1 cellular context compared by ENCODE assay signal in the genomic region with DNA sequence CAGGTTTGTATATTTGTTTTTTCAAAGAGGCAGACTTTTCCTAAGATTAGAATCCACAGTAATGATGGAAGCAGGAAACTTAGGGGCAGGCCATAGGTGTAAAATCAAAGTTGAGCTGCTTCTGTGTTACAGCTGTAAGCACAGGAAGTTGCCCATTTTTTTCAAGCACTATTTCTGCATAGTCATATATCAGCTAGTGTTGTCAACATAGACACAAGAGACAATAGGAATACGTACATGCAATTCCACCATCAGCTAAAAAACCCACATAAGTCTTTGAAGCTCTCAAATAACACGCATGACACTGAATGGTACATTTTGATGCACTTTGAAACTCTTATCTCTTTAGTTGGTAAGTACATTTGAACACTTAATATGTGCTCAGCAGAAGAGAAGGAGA.
TF ChIP-seq lines count a peak whose summit lies in the region.

No MANE protein-coding gene starts in this region.

TF ChIP-seq in K562, 482 proteins besides CTCF, POLR2A, EP300 and RAD21:
- TF ChIP-seq C11orf30 (IDR thresholded peaks at IDR 0.05; ENCODE audit: low read depth) (peak; percentile 64), ZKSCAN8 (CRISPR knock-in tag; IDR thresholded peaks at IDR 0.05) (no peak), ZNF324 (CRISPR knock-in tag; IDR thresholded peaks at IDR 0.05) (no peak), FOXK2 (conservative IDR thresholded peaks at IDR 0.05 in 1 of 2, IDR thresholded peaks at IDR 0.05 in 1 of 2; ENCODE audit: low read depth in 2 of 2) (0 out of 4 replicates have a peak, but pooled peaks have one; percentile 38 to 61), CREBBP (IDR thresholded peaks at IDR 0.05; ENCODE audit: low read depth, low read length) (no peak), PCBP2 (IDR thresholded peaks at IDR 0.05; ENCODE audit: low read depth, low read length, poor library complexity, severe bottlenecking) (no peak), ETV1 (tag; conservative IDR thresholded peaks at IDR 0.05; ENCODE audit: low read depth) (peak; percentile 58), ARID2 (IDR thresholded peaks at IDR 0.05) (no peak), FOXA3 (CRISPR knock-in tag; conservative IDR thresholded peaks at IDR 0.05 in 1 of 2, IDR thresholded peaks at IDR 0.05 in 1 of 2) (peak in 1 of 2 experiments; percentile 31; a peak in 1 of 4 replicates), DIDO1 (tag; IDR thresholded peaks at IDR 0.05; ENCODE audit: low read depth) (no peak), MEIS2 (IDR thresholded peaks at IDR 0.05; ENCODE audit: partially characterized antibody) (peak; percentile 79), SOX6 (IDR thresholded peaks at IDR 0.05) (peak; percentile 60), KDM5B (IDR thresholded peaks at IDR 0.05; ENCODE audit: insufficient replicate concordance, low read depth, low read length) (no peak), SMARCA4 (IDR thresholded peaks at IDR 0.05) (no peak), KDM2B (CRISPR knock-in tag; IDR thresholded peaks at IDR 0.05) (no peak), CHCHD3 (CRISPR knock-in tag; IDR thresholded peaks at IDR 0.05) (no peak), XRCC4 (IDR thresholded peaks at IDR 0.05; ENCODE audit: extremely low read depth, insufficient read depth, insufficient read length) (no peak), ZNF316 (IDR thresholded peaks at IDR 0.05) (peak; percentile 66; the same call in 1 of the 2 replicates), GABPA (tag; conservative IDR thresholded peaks at IDR 0.05; ENCODE audit: low read depth) (peak; percentile 68), ZNF384 (IDR thresholded peaks at IDR 0.05; ENCODE audit: low read depth, low read length) (peak; percentile 82; the same call in 1 of the 2 replicates), NFE2 (IDR thresholded peaks at IDR 0.05; ENCODE audit: low read depth) (peak; percentile 72), HEY1 (CRISPR knock-in tag; IDR thresholded peaks at IDR 0.05; ENCODE audit: borderline replicate concordance) (no peak), MAFG (tag; conservative IDR thresholded peaks at IDR 0.05) (peak; percentile 84), EP400 (IDR thresholded peaks at IDR 0.05) (no peak)
- TF ChIP-seq, protein P1, sequence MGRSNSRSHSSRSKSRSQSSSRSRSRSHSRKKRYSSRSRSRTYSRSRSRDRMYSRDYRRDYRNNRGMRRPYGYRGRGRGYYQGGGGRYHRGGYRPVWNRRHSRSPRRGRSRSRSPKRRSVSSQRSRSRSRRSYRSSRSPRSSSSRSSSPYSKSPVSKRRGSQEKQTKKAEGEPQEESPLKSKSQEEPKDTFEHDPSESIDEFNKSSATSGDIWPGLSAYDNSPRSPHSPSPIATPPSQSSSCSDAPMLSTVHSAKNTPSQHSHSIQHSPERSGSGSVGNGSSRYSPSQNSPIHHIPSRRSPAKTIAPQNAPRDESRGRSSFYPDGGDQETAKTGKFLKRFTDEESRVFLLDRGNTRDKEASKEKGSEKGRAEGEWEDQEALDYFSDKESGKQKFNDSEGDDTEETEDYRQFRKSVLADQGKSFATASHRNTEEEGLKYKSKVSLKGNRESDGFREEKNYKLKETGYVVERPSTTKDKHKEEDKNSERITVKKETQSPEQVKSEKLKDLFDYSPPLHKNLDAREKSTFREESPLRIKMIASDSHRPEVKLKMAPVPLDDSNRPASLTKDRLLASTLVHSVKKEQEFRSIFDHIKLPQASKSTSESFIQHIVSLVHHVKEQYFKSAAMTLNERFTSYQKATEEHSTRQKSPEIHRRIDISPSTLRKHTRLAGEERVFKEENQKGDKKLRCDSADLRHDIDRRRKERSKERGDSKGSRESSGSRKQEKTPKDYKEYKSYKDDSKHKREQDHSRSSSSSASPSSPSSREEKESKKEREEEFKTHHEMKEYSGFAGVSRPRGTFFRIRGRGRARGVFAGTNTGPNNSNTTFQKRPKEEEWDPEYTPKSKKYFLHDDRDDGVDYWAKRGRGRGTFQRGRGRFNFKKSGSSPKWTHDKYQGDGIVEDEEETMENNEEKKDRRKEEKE (IDR thresholded peaks at IDR 0.05; ENCODE audit: borderline replicate concordance in 1 of 2, control insufficient read depth in 1 of 2, low read depth in 2 of 2, low read length in 1 of 2): no peak
- TF ChIP-seq, protein P2, sequence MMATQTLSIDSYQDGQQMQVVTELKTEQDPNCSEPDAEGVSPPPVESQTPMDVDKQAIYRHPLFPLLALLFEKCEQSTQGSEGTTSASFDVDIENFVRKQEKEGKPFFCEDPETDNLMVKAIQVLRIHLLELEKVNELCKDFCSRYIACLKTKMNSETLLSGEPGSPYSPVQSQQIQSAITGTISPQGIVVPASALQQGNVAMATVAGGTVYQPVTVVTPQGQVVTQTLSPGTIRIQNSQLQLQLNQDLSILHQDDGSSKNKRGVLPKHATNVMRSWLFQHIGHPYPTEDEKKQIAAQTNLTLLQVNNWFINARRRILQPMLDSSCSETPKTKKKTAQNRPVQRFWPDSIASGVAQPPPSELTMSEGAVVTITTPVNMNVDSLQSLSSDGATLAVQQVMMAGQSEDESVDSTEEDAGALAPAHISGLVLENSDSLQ (IDR thresholded peaks at IDR 0.05): 0 out of 2 replicates have a peak, but pooled peaks have one; percentile 17
- TF ChIP-seq, protein P3, sequence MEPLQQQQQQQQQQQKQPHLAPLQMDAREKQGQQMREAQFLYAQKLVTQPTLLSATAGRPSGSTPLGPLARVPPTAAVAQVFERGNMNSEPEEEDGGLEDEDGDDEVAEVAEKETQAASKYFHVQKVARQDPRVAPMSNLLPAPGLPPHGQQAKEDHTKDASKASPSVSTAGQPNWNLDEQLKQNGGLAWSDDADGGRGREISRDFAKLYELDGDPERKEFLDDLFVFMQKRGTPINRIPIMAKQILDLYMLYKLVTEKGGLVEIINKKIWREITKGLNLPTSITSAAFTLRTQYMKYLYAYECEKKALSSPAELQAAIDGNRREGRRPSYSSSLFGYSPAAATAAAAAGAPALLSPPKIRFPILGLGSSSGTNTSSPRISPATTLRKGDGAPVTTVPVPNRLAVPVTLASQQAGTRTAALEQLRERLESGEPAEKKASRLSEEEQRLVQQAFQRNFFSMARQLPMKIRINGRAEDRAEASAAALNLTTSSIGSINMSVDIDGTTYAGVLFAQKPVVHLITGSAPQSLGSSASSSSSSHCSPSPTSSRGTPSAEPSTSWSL (CRISPR knock-in tag; IDR thresholded peaks at IDR 0.05; ENCODE audit: borderline replicate concordance): no peak
- TF ChIP-seq, protein P4, sequence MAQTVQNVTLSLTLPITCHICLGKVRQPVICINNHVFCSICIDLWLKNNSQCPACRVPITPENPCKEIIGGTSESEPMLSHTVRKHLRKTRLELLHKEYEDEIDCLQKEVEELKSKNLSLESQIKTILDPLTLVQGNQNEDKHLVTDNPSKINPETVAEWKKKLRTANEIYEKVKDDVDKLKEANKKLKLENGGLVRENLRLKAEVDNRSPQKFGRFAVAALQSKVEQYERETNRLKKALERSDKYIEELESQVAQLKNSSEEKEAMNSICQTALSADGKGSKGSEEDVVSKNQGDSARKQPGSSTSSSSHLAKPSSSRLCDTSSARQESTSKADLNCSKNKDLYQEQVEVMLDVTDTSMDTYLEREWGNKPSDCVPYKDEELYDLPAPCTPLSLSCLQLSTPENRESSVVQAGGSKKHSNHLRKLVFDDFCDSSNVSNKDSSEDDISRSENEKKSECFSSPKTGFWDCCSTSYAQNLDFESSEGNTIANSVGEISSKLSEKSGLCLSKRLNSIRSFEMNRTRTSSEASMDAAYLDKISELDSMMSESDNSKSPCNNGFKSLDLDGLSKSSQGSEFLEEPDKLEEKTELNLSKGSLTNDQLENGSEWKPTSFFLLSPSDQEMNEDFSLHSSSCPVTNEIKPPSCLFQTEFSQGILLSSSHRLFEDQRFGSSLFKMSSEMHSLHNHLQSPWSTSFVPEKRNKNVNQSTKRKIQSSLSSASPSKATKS (CRISPR knock-in tag; IDR thresholded peaks at IDR 0.05): no peak
- TF ChIP-seq, protein P5, sequence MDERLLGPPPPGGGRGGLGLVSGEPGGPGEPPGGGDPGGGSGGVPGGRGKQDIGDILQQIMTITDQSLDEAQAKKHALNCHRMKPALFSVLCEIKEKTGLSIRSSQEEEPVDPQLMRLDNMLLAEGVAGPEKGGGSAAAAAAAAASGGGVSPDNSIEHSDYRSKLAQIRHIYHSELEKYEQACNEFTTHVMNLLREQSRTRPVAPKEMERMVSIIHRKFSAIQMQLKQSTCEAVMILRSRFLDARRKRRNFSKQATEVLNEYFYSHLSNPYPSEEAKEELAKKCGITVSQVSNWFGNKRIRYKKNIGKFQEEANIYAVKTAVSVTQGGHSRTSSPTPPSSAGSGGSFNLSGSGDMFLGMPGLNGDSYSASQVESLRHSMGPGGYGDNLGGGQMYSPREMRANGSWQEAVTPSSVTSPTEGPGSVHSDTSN (CRISPR knock-in tag; IDR thresholded peaks at IDR 0.05; ENCODE audit: low read depth): no peak
- TF ChIP-seq, protein P5 (tag; conservative IDR thresholded peaks at IDR 0.05; ENCODE audit: low read depth): peak; percentile 69
- TF ChIP-seq, protein P6, sequence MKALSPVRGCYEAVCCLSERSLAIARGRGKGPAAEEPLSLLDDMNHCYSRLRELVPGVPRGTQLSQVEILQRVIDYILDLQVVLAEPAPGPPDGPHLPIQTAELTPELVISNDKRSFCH (CRISPR knock-in tag; IDR thresholded peaks at IDR 0.05): no peak
- TF ChIP-seq, protein P6 (tag; IDR thresholded peaks at IDR 0.05): no peak
TF ChIP-seq in K562: peak in this region for 13.
